Comparison of ENCODE assay signal across 8 cellular contexts in the genomic region with DNA sequence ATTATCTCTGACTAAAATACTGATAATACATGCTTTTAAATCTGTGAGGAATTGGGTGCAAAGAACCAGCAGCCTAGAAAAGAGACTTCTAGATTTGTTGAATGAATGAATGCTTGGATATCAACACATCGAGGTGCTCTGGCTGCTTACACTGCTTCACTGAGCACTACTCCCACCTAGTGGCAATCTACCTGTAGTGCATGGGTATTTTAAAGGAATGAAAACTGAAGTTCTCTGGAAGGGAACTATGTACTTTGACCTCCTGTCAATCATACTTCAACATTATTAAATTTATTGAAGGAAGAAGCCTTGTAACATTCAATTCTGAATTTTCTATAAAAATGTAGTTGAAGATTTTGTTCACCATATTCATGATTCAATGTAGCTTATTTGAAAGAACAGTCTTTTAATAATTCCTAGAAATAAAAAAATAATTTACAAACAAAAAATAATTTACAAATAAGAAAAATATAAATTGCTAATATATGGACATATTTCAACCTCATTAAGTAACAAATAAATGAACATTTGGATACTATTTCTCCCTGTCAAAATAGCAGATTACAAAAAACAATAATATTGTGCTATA.
DNase-seq lines count a peak whose midpoint lies in the region; ATAC-seq and TF ChIP-seq lines count a peak whose summit lies in the region.

No MANE protein-coding gene starts in this region.

- peak; percentile 92 for TF ChIP-seq CTCF in AG09319 (IDR thresholded peaks at IDR 0.05; ENCODE audit: low read depth, low read length)
- peak; percentile 84 for TF ChIP-seq CTCF in GM13977 (IDR thresholded peaks at IDR 0.05; ENCODE audit: extremely low read depth, insufficient read depth, missing control alignments)

- DNase-seq in AG09319 (ENCODE audit: extremely low read depth, low read depth) (peak; percentile 10), GM13977 (ENCODE audit: low spot score) (peak; percentile 49), NCI-H1092 treated with DMSO at 0.1 percent for 48 hours (lab: John Stamatoyannopoulos, UW) (peak; percentile 30), T-helper 2 cell (peak in 3 of 5 experiments; percentile 3 to 59 (median 6)), cerebellum (ENCODE audit: low spot score) (peak; percentile 24), left lobe of liver (ENCODE audit: low spot score) (no peak)
- DNase-seq in stimulated activated CD8-positive, alpha-beta memory T cell treated with anti-CD3 and anti-CD28 coated beads, Interleukin-7, amount 100 ng/mL, for 1 hour (ENCODE audit: low read depth in 2 of 2) = peak; percentile 1 to 5

- in situ Hi-C loops in GM13977 (cut with MboI; ENCODE audit: low pct_unique_long_range_greater_than_20kb, low sequenced_read_pairs, unreplicated experiment) = loop anchor here (10.0 kb wide), 2 partner anchors 199 to 329 kb away; no protein-coding TSS in a partner anchor

- ATAC-seq in HG02763 (IDR thresholded peaks at IDR 0.05; ENCODE audit: unreplicated experiment) (peak; percentile 85), left lobe of liver (peak; percentile 96)
